14 cellular contexts compared by ENCODE assay signal in the genomic region with DNA sequence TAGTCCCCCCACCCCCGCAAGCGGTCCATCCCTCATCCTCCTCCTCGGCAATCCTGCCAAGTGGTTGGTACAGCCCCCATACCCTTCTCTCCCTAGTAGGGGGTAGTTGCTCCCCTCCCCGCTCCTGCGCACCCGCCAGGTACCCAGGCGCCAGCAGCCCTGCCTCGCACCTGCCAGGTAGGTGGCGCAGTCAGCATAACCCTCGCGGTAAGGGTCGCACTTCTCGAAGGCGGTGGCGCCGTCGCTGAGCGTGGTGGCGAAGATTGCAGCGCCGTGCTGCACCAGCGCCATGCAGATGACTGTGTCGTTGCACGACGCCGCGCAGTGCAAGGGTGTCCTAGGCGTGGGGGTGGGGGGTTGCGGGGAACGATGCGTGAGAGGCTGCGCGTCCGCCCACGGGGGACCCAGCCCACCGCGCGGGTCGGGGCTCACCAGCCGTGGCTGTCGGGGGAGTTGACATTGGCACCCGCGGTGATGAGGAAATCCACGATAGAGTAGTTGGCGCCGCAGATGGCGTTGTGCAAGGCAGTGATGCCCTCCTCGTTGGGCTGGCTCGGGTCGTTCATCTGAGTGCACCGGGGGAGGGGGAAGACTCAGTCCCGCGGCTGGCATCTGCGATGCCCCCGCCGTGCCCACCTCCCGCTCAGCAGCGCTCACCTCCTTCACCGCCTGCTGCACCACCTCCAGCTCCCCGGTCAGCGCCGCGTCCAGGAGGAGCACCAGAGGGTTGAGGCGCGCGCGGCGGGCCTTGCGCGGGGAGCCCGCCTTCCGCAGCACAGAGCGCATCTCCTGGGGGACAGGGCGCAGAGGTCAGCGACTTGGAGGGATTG. TPM values are rescaled to one million over a fixed set of nuclear protein-coding genes. Genes with fewer than 3 reads are reported as not detected.
DNase-seq lines count a peak whose midpoint lies in the region; ATAC-seq and TF ChIP-seq lines count a peak whose summit lies in the region.
"Had no signal": no experiment of that assay in that cellular context is flagged by ENCODE, and none has a peak within 500 bp of the region (broad histone marks: within the 10 kb centered on the region; RNA-seq: fewer than 3 reads in every experiment).

No MANE protein-coding gene starts in this region.

- H3K4me1 ChIP-seq in ES-I3 (ENCODE audit: insufficient read depth, low read length) (no peaks in the 10 kb centered on the region), fibroblast of lung (ENCODE audit: control insufficient read depth, extremely low read depth, insufficient read depth, low read length) (no peaks in the 10 kb centered on the region)
- no peaks in the 10 kb centered on the region for H3K4me1 ChIP-seq in CD8-positive, alpha-beta memory T cell (ENCODE audit: insufficient read depth, low read length)

- H3K27me3 Mint-ChIP-seq in CD8-positive, alpha-beta memory T cell, result peaks cover 10 to 32% of the 10 kb centered on the region in 2 donors
- peaks cover 19% of the 10 kb centered on the region for H3K27me3 Mint-ChIP-seq in activated T-helper 2 cell treated with anti-CD3 and anti-CD28 coated beads, Interferon-gamma antibody, Interleukin-2, Interleukin-4, amounts not matched to agents 10 μg/mL and 5 μg/mL and 100 μg/mL, durations not matched to agents 14 hours and 24 hours and 36 hours (ENCODE audit: low read depth)

- POLR2A ChIA-PET in CD8-positive, alpha-beta memory T cell (lab: Charles Lee), result no interaction called here

- no peaks in the 10 kb centered on the region for H3K4me1 Mint-ChIP-seq in CD8-positive, alpha-beta memory T cell
- H3K4me1 Mint-ChIP-seq in activated T-helper 2 cell treated with anti-CD3 and anti-CD28 coated beads, Interferon-gamma antibody, Interleukin-2, Interleukin-4, amounts not matched to agents 10 μg/mL and 5 μg/mL and 100 μg/mL, durations not matched to agents 14 hours and 24 hours and 36 hours (ENCODE audit: low read depth), result no peaks in the 10 kb centered on the region
- H3K4me1 Mint-ChIP-seq: nephron had no signal

- TF ChIP-seq CTCF in fibroblast of lung (conservative IDR thresholded peaks at IDR 0.05 in 1 of 2, IDR thresholded peaks at IDR 0.05 in 1 of 2; ENCODE audit: low read depth in 1 of 2, low read length in 2 of 2) (no peak), neural cell (IDR thresholded peaks at IDR 0.05; ENCODE audit: poor library complexity, severe bottlenecking) (peak; percentile 24)

- H3F3A ChIP-seq in neural cell (ENCODE audit: insufficient read depth, low read length, poor library complexity, severe bottlenecking), result no peaks in the 10 kb centered on the region

- H3K4me2 ChIP-seq in fibroblast of lung (ENCODE audit: extremely low read depth, insufficient read depth, low read length) (peak overlapping the region; percentile 51), neural cell (ENCODE audit: low read length) (no peak overlapping the region)

- peak overlapping the region; percentile 30 for H2AFZ ChIP-seq in fibroblast of lung (ENCODE audit: low read length)
- no peak overlapping the region for H2AFZ ChIP-seq in neural cell (ENCODE audit: low read depth, low read length)

- CTCF ChIA-PET in CD8-positive, alpha-beta memory T cell (lab: Charles Lee), result no interaction called here

- H3K79me2 ChIP-seq in fibroblast of lung (ENCODE audit: control insufficient read depth, insufficient read depth, low read length) (no peaks in the 10 kb centered on the region), neural cell (replicated peaks; ENCODE audit: insufficient read depth, low read length) (no peaks in the 10 kb centered on the region)

- TF ChIP-seq RAD21 in neural cell (conservative IDR thresholded peaks at IDR 0.05), result no peak

- no peaks in the 10 kb centered on the region for H3K9me3 Mint-ChIP-seq in CD8-positive, alpha-beta memory T cell
- H3K9me3 Mint-ChIP-seq in activated T-helper 2 cell treated with anti-CD3 and anti-CD28 coated beads, Interferon-gamma antibody, Interleukin-2, Interleukin-4, amounts not matched to agents 10 μg/mL and 5 μg/mL and 100 μg/mL, durations not matched to agents 14 hours and 24 hours and 36 hours, result no peaks in the 10 kb centered on the region
- H3K9me3 Mint-ChIP-seq: activated T-helper 1 cell treated with anti-CD3 and anti-CD28 coated beads, Interleukin-12 subunit alpha, Interleukin-12 subunit beta, Interleukin-2, Interleukin-4 antibody, amounts not matched to agents 30 ng/mL and 10 ng/mL and 1 ng/mL, durations not matched to agents 14 hours and 24 hours and 36 hours; nephron; stimulated activated memory B cell treated with anti-CD40 and anti-IgM and Interleukin-4, amounts not matched to agents 10 μg/mL and 1 μg/mL and 100 μg/mL, for 72 hours had no signal

- no peak overlapping the region for H3K27ac Mint-ChIP-seq in CD8-positive, alpha-beta memory T cell
- H3K27ac Mint-ChIP-seq in activated T-helper 2 cell treated with anti-CD3 and anti-CD28 coated beads, Interferon-gamma antibody, Interleukin-2, Interleukin-4, amounts not matched to agents 10 μg/mL and 5 μg/mL and 100 μg/mL, durations not matched to agents 14 hours and 24 hours and 36 hours, result no peak overlapping the region
- H3K27ac Mint-ChIP-seq: activated T-helper 1 cell treated with anti-CD3 and anti-CD28 coated beads, Interleukin-12 subunit alpha, Interleukin-12 subunit beta, Interleukin-2, Interleukin-4 antibody, amounts not matched to agents 30 ng/mL and 10 ng/mL and 1 ng/mL, durations not matched to agents 14 hours and 24 hours and 36 hours; nephron; stimulated activated memory B cell treated with anti-CD40 and anti-IgM and Interleukin-4, amounts not matched to agents 10 μg/mL and 1 μg/mL and 100 μg/mL, for 72 hours had no signal

- H3K4me3 ChIP-seq in fibroblast of lung (replicated peaks in 1 of 4; ENCODE audit: control extremely low read depth in 1 of 4, insufficient read depth in 1 of 4, low read depth in 3 of 4, low read length in 4 of 4) (peak overlapping the region in 1 of 4 experiments; percentile 4), neural cell (ENCODE audit: low read length) (peak overlapping the region; percentile 28)
- H3K4me3 ChIP-seq in CD8-positive, alpha-beta memory T cell (ENCODE audit: low read length), result no peak overlapping the region
- H3K4me3 ChIP-seq: SJSA1 had no signal

- H3K9me3 ChIP-seq in ES-I3 (ENCODE audit: control insufficient read depth, insufficient read depth, low read length) (no peaks in the 10 kb centered on the region), fibroblast of lung (ENCODE audit: control insufficient read depth, insufficient read depth, low read depth, low read length) (no peaks in the 10 kb centered on the region), neural cell (ENCODE audit: low read length) (no peaks in the 10 kb centered on the region)
- H3K9me3 ChIP-seq in CD8-positive, alpha-beta memory T cell (ENCODE audit: low read length), result no peaks in the 10 kb centered on the region
- H3K9me3 ChIP-seq: SJSA1 had no signal

- H3K4me3 Mint-ChIP-seq in CD8-positive, alpha-beta memory T cell, result no peak overlapping the region
- H3K4me3 Mint-ChIP-seq in activated T-helper 2 cell treated with anti-CD3 and anti-CD28 coated beads, Interferon-gamma antibody, Interleukin-2, Interleukin-4, amounts not matched to agents 10 μg/mL and 5 μg/mL and 100 μg/mL, durations not matched to agents 14 hours and 24 hours and 36 hours (ENCODE audit: low read depth), result no peak overlapping the region
- H3K4me3 Mint-ChIP-seq: activated T-helper 1 cell treated with anti-CD3 and anti-CD28 coated beads, Interleukin-12 subunit alpha, Interleukin-12 subunit beta, Interleukin-2, Interleukin-4 antibody, amounts not matched to agents 30 ng/mL and 10 ng/mL and 1 ng/mL, durations not matched to agents 14 hours and 24 hours and 36 hours; nephron; stimulated activated memory B cell treated with anti-CD40 and anti-IgM and Interleukin-4, amounts not matched to agents 10 μg/mL and 1 μg/mL and 100 μg/mL, for 72 hours had no signal

- H3K9ac ChIP-seq in ES-I3 (ENCODE audit: low read depth, low read length), result peak overlapping the region; percentile 43; the same call in 1 of the 2 replicates
- peak overlapping the region; percentile 16 for H3K9ac ChIP-seq in fibroblast of lung (ENCODE audit: insufficient read depth, low read length)
- H3K9ac ChIP-seq in neural cell (ENCODE audit: low read length), result no peak overlapping the region

- H3K9me2 ChIP-seq in neural cell (ENCODE audit: insufficient read depth, low read length), result no peaks in the 10 kb centered on the region

- no peaks in the 10 kb centered on the region for H4K20me1 ChIP-seq in fibroblast of lung (ENCODE audit: control insufficient read depth, extremely low read depth, insufficient read depth, low read length)
- H4K20me1 ChIP-seq in neural cell (ENCODE audit: insufficient read depth), result no peaks in the 10 kb centered on the region

- intact Hi-C loops in posterior vena cava (cut with DNase I), result no loop called here
- intact Hi-C loops in activated T-helper 2 cell treated with anti-CD3 and anti-CD28 coated beads, Interferon-gamma antibody, Interleukin-2, Interleukin-4, amounts not matched to agents 10 μg/mL and 5 μg/mL and 100 μg/mL, durations not matched to agents 14 hours and 24 hours and 36 hours (cut with micrococcal nuclease), result no loop called here

- H3K27ac ChIP-seq in fibroblast of lung (ENCODE audit: insufficient read depth, low read length), result no peak overlapping the region
- no peak overlapping the region for H3K27ac ChIP-seq in neural cell (ENCODE audit: low read length)
- H3K27ac ChIP-seq in CD8-positive, alpha-beta memory T cell (ENCODE audit: low read depth, low read length), result no peak overlapping the region
- H3K27ac ChIP-seq: SJSA1 had no signal

- no peak for TF ChIP-seq EP300 in neural cell (conservative IDR thresholded peaks at IDR 0.05; ENCODE audit: poor library complexity, severe bottlenecking)

- DNase-seq in NCI-H510A (lab: John Stamatoyannopoulos, UW) (peak; percentile 24), fibroblast of lung (ENCODE audit: low read depth in 2 of 2) (no peak), posterior vena cava (ENCODE audit: low spot score) (no peak)
- DNase-seq in CD8-positive, alpha-beta memory T cell, result no peak
- DNase-seq in activated T-helper 2 cell treated with anti-CD3 and anti-CD28 coated beads, Interferon-gamma antibody, Interleukin-2, Interleukin-4, amounts not matched to agents 10 μg/mL and 5 μg/mL and 100 μg/mL, durations not matched to agents 14 hours and 24 hours and 36 hours (ENCODE audit: low spot score), result no peak
- DNase-seq: NCI-H446 treated with DMSO at 0.1 percent for 48 hours had no signal

- H3K27me3 ChIP-seq in fibroblast of lung (ENCODE audit: control insufficient read depth, insufficient read depth, low read length) (no peaks in the 10 kb centered on the region), neural cell (ENCODE audit: insufficient read depth, low read depth, low read length) (peaks cover 19% of the 10 kb centered on the region)
- no peaks in the 10 kb centered on the region for H3K27me3 ChIP-seq in CD8-positive, alpha-beta memory T cell (ENCODE audit: insufficient read depth, low read length, poor library complexity, severe bottlenecking)
- H3K27me3 ChIP-seq: SJSA1 had no signal

- H3K36me3 ChIP-seq in ES-I3 (ENCODE audit: insufficient read depth, low read length) (no peaks in the 10 kb centered on the region), fibroblast of lung (ENCODE audit: control insufficient read depth, insufficient read depth, low read length) (no peaks in the 10 kb centered on the region), neural cell (ENCODE audit: insufficient read depth, low read length) (no peaks in the 10 kb centered on the region)
- no peaks in the 10 kb centered on the region for H3K36me3 ChIP-seq in CD8-positive, alpha-beta memory T cell (ENCODE audit: insufficient read depth, low read length)
- H3K36me3 ChIP-seq: SJSA1 had no signal

- no peak for ATAC-seq in HG02852 (IDR thresholded peaks at IDR 0.05; ENCODE audit: unreplicated experiment)
- ATAC-seq: stimulated activated memory B cell treated with anti-CD40 and anti-IgM and Interleukin-4, amounts not matched to agents 10 μg/mL and 1 μg/mL and 100 μg/mL, for 72 hours had no signal

- H3K36me3 Mint-ChIP-seq in CD8-positive, alpha-beta memory T cell, result no peaks in the 10 kb centered on the region
- no peaks in the 10 kb centered on the region for H3K36me3 Mint-ChIP-seq in activated T-helper 2 cell treated with anti-CD3 and anti-CD28 coated beads, Interferon-gamma antibody, Interleukin-2, Interleukin-4, amounts not matched to agents 10 μg/mL and 5 μg/mL and 100 μg/mL, durations not matched to agents 14 hours and 24 hours and 36 hours (ENCODE audit: low read depth)
- H3K36me3 Mint-ChIP-seq: stimulated activated memory B cell treated with anti-CD40 and anti-IgM and Interleukin-4, amounts not matched to agents 10 μg/mL and 1 μg/mL and 100 μg/mL, for 72 hours had no signal

RNA-seq across cellular contexts. Expression of a gene that starts 15.2 kb away (rescaled TPM):
- 16.7 and 21.6 TPM in 2 replicates for total RNA-seq in fibroblast of lung
- polyA plus RNA-seq in fibroblast of lung, result 51.6 and 57.1 TPM in 2 replicates
- 53.0 and 82.5 TPM in 2 replicates for polyA plus RNA-seq in fibroblast of lung (2012)
- 143 and 179 TPM in 2 replicates for polyA minus RNA-seq in fibroblast of lung (ENCODE audit: low replicate concordance)
- 28.8 and 39.0 TPM in 2 replicates for polyA plus RNA-seq in neural cell
- polyA minus RNA-seq in neural cell, result 31.6 and 39.0 TPM in 2 replicates
- total RNA-seq in CD8-positive, alpha-beta memory T cell, result 10 to 100 TPM; 22.0 to 23.9 TPM
- polyA plus RNA-seq in CD8-positive, alpha-beta memory T cell, result 7.8 TPM
- 10 to 100 TPM; 13.6 to 14.1 TPM for total RNA-seq in posterior vena cava
- total RNA-seq in activated T-helper 2 cell treated with anti-CD3 and anti-CD28 coated beads, Interferon-gamma antibody, Interleukin-2, Interleukin-4, amounts not matched to agents 10 μg/mL and 5 μg/mL and 100 μg/mL, durations not matched to agents 14 hours and 24 hours and 36 hours, result 32.6 and 34.5 TPM in 2 replicates

RNA-seq across cellular contexts. Expression of a gene that starts 19.3 kb away (rescaled TPM):
- 1.5 and 3.0 TPM in 2 replicates for total RNA-seq in fibroblast of lung
- 1.2 and 5.8 TPM in 2 replicates for polyA plus RNA-seq in fibroblast of lung
- polyA plus RNA-seq in fibroblast of lung (2012), result 4.1 and 12.9 TPM in 2 replicates
- 0.74 and 8.8 TPM in 2 replicates for polyA minus RNA-seq in fibroblast of lung (ENCODE audit: low replicate concordance)
- 0.74 TPM in 1 of 2 replicates, not detected in the other for polyA plus RNA-seq in neural cell
- polyA minus RNA-seq in neural cell, result not detected in 2 replicates
- 1 to 10 TPM; 3.9 to 4.3 TPM for total RNA-seq in CD8-positive, alpha-beta memory T cell
- polyA plus RNA-seq in CD8-positive, alpha-beta memory T cell, result 0.83 TPM
- total RNA-seq in posterior vena cava, result 10 to 100 TPM; 20.1 to 31.2 TPM
- 12.8 and 16.6 TPM in 2 replicates for total RNA-seq in activated T-helper 2 cell treated with anti-CD3 and anti-CD28 coated beads, Interferon-gamma antibody, Interleukin-2, Interleukin-4, amounts not matched to agents 10 μg/mL and 5 μg/mL and 100 μg/mL, durations not matched to agents 14 hours and 24 hours and 36 hours

RNA-seq across cellular contexts. Expression of a gene that starts 20.8 kb away (rescaled TPM):
- total RNA-seq in fibroblast of lung, result 3.6 and 5.4 TPM in 2 replicates
- 4.7 and 5.3 TPM in 2 replicates for polyA plus RNA-seq in fibroblast of lung
- polyA plus RNA-seq in fibroblast of lung (2012), result 3.5 and 4.3 TPM in 2 replicates
- 5.8 and 7.2 TPM in 2 replicates for polyA minus RNA-seq in fibroblast of lung (ENCODE audit: low replicate concordance)
- 2.3 and 2.4 TPM in 2 replicates for polyA plus RNA-seq in neural cell
- 1.7 and 2.2 TPM in 2 replicates for polyA minus RNA-seq in neural cell
- total RNA-seq in CD8-positive, alpha-beta memory T cell, result 10 to 100 TPM; 26.5 to 27.4 TPM
- polyA plus RNA-seq in CD8-positive, alpha-beta memory T cell, result 2.2 TPM
- total RNA-seq in posterior vena cava, result 1 to 10 TPM; 4.2 to 4.8 TPM
- total RNA-seq in activated T-helper 2 cell treated with anti-CD3 and anti-CD28 coated beads, Interferon-gamma antibody, Interleukin-2, Interleukin-4, amounts not matched to agents 10 μg/mL and 5 μg/mL and 100 μg/mL, durations not matched to agents 14 hours and 24 hours and 36 hours, result 16.1 and 16.7 TPM in 2 replicates

RNA-seq across cellular contexts. Expression of a gene that starts 38.1 kb away (rescaled TPM):
- 81.1 and 81.4 TPM in 2 replicates for total RNA-seq in fibroblast of lung
- 49.3 and 69.6 TPM in 2 replicates for polyA plus RNA-seq in fibroblast of lung
- 104 and 125 TPM in 2 replicates for polyA plus RNA-seq in fibroblast of lung (2012)
- 181 and 256 TPM in 2 replicates for polyA minus RNA-seq in fibroblast of lung (ENCODE audit: low replicate concordance)
- polyA plus RNA-seq in neural cell, result 69.2 and 80.8 TPM in 2 replicates
- polyA minus RNA-seq in neural cell, result 32.4 and 36.9 TPM in 2 replicates
- total RNA-seq in CD8-positive, alpha-beta memory T cell, result 10 to 100 TPM; 75.7 to 82.6 TPM
- polyA plus RNA-seq in CD8-positive, alpha-beta memory T cell, result 47.5 TPM
- 10 to 100 TPM; 65.0 to 68.4 TPM for total RNA-seq in posterior vena cava
- total RNA-seq in activated T-helper 2 cell treated with anti-CD3 and anti-CD28 coated beads, Interferon-gamma antibody, Interleukin-2, Interleukin-4, amounts not matched to agents 10 μg/mL and 5 μg/mL and 100 μg/mL, durations not matched to agents 14 hours and 24 hours and 36 hours, result 114 and 118 TPM in 2 replicates

RNA-seq across cellular contexts. Expression of a gene that starts 45.1 kb away (rescaled TPM):
- total RNA-seq in fibroblast of lung (0.17 TPM in 1 of 2 replicates, not detected in the other), posterior vena cava (under 1 TPM in 1 of 2 donors, not detected in 1; 0.37 TPM)
- polyA plus RNA-seq in fibroblast of lung (0.09 TPM in 1 of 2 replicates, not detected in the other), neural cell (0.44 TPM in 1 of 2 replicates, not detected in the other)
- polyA plus RNA-seq in fibroblast of lung (2012), result 0.08 and 0.23 TPM in 2 replicates
- polyA minus RNA-seq in fibroblast of lung (ENCODE audit: low replicate concordance) (not detected in 2 replicates), neural cell (0.46 TPM in 1 of 2 replicates, not detected in the other)
- not detected for total RNA-seq in CD8-positive, alpha-beta memory T cell
- not detected for polyA plus RNA-seq in CD8-positive, alpha-beta memory T cell
- total RNA-seq in activated T-helper 2 cell treated with anti-CD3 and anti-CD28 coated beads, Interferon-gamma antibody, Interleukin-2, Interleukin-4, amounts not matched to agents 10 μg/mL and 5 μg/mL and 100 μg/mL, durations not matched to agents 14 hours and 24 hours and 36 hours, result 0.18 TPM in 1 of 2 replicates, not detected in the other
- total RNA-seq: activated T-helper 1 cell treated with anti-CD3 and anti-CD28 coated beads, Interleukin-12 subunit alpha, Interleukin-12 subunit beta, Interleukin-2, Interleukin-4 antibody, amounts not matched to agents 30 ng/mL and 10 ng/mL and 1 ng/mL, durations not matched to agents 14 hours and 24 hours and 36 hours; LHCN-M2 had no signal
